9 cellular contexts compared by ENCODE assay signal in the genomic region with DNA sequence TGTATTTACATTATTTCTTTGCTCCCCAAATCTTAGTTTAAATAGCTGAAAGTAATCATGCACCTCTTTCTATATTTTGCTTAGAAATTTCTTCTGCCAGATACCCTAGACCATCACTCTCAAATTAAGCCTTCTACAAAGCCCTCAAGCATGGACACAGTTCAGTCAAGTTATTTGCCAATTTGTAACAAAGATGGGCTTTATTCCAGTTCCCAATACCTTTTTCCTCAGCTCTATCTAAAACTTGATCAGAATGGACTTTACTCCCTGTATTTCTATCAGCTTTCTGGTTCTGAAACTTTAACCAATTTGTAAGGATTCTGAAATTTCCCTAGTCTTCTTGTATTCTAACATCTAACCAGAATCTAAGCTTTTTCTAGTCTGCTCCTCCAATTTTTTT. TPM values are rescaled to one million over a fixed set of nuclear protein-coding genes. Genes with fewer than 3 reads are reported as not detected.
"Had no signal": no experiment of that assay in that cellular context is flagged by ENCODE, and none has a peak within 500 bp of the region (broad histone marks: within the 10 kb centered on the region; RNA-seq: fewer than 3 reads in every experiment).

No MANE protein-coding gene starts in this region.

- H3K9me3 ChIP-seq: HAP-1 had no signal

- DNase-seq: GOT3, H7, HFFc6, IMR-90 had no signal

- H3K4me1 ChIP-seq: HAP-1 had no signal

- H3K4me3 ChIP-seq: HAP-1, K562 had no signal

- H3K36me3 ChIP-seq: HAP-1 had no signal

- H3K27ac ChIP-seq: HL-60 had no signal

- FAIRE-seq: K562 had no signal

- ATAC-seq: HCT116, K562 had no signal

RNA-seq across cellular contexts. Expression of gene SYT4, which starts 56.6 kb away (rescaled TPM):
- total RNA-seq: HFFc6, HT1080, IMR-90, K562 had no signal
- polyA plus RNA-seq: IMR-90, K562 had no signal
